ENCODE assay signal across 17 cellular contexts in the genomic region with DNA sequence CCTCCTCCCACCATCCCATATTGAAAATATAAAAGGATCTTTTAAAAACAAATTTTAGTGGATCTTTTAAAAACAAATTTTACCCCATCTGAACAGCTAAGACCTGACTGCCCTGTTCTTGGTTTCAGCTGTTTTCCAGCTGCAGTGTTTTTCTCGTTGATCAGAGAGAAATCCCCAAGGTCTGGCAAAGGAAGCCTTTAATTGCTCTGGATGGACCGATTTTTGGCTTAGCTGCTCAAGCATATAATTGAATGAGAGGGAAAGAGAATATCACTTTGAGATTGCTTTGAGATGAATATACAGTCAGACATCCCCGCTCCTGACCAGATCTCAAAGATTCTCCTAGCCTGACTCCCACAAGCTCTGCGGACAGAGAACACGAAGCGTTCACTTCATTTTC.
"Had no signal": no experiment of that assay in that cellular context is flagged by ENCODE, and none has a peak within 500 bp of the region (broad histone marks: within the 10 kb centered on the region; RNA-seq: fewer than 3 reads in every experiment).

No MANE protein-coding gene starts in this region.

- H3K4me3 ChIP-seq: adrenal gland, coronary artery, ovary, skin epidermis, testis had no signal

- DNase-seq: activated B cell treated with CpG ODN at 0.5 μM for 24 hours; activated CD4-positive, alpha-beta T cell treated with anti-CD3 and anti-CD28 coated beads, Interleukin-2, amount 10 ng/mL, durations not matched to agents 24 days and 14 days; activated CD8-positive, alpha-beta memory T cell treated with anti-CD3 and anti-CD28 coated beads for 24 hours; activated naive CD4-positive, alpha-beta T cell treated with anti-CD3 and anti-CD28 coated beads, Interleukin-2, amount 10 ng/mL, durations not matched to agents 7 days and 5 days; adrenal gland; caudate nucleus; effector CD8-positive, alpha-beta T cell; stimulated activated CD4-positive, alpha-beta T cell treated with anti-CD3 and anti-CD28 coated beads, Interleukin-4, amount 100 ng/mL, for 4 hours; stimulated activated naive CD8-positive, alpha-beta T cell treated with anti-CD3 and anti-CD28 coated beads, Interleukin-15, amount 100 ng/mL, for 72 hours; T-helper 17 cell; testis had no signal

- H3K4me3 Mint-ChIP-seq: activated B cell treated with CpG ODN at 0.5 μM for 24 hours; activated CD4-positive, alpha-beta T cell treated with anti-CD3 and anti-CD28 coated beads, Interleukin-2, amount 10 ng/mL, durations not matched to agents 24 days and 14 days; activated naive CD4-positive, alpha-beta T cell treated with anti-CD3 and anti-CD28 coated beads, Interleukin-2, amount 10 ng/mL, durations not matched to agents 7 days and 5 days; activated T-helper 17 cell treated with anti-CD3 and anti-CD28 coated beads, Interleukin-2, amount 50 U/mL, for 72 hours; stimulated activated naive CD8-positive, alpha-beta T cell treated with anti-CD3 and anti-CD28 coated beads, Interleukin-15, amount 100 ng/mL, for 72 hours; T-helper 17 cell had no signal

- H3K9me3 ChIP-seq: adrenal gland, ovary, testis had no signal

- H3K9me3 Mint-ChIP-seq: activated B cell treated with CpG ODN at 0.5 μM for 24 hours; activated CD4-positive, alpha-beta T cell treated with anti-CD3 and anti-CD28 coated beads, Interleukin-2, amount 10 ng/mL, durations not matched to agents 24 days and 14 days; activated naive CD4-positive, alpha-beta T cell treated with anti-CD3 and anti-CD28 coated beads, Interleukin-2, amount 10 ng/mL, durations not matched to agents 7 days and 5 days; activated T-helper 17 cell treated with anti-CD3 and anti-CD28 coated beads, Interleukin-2, amount 50 U/mL, for 72 hours; stimulated activated naive CD8-positive, alpha-beta T cell treated with anti-CD3 and anti-CD28 coated beads, Interleukin-15, amount 100 ng/mL, for 72 hours had no signal

- H3K27ac Mint-ChIP-seq: activated B cell treated with CpG ODN at 0.5 μM for 24 hours; activated CD4-positive, alpha-beta T cell treated with anti-CD3 and anti-CD28 coated beads, Interleukin-2, amount 10 ng/mL, durations not matched to agents 24 days and 14 days; activated naive CD4-positive, alpha-beta T cell treated with anti-CD3 and anti-CD28 coated beads, Interleukin-2, amount 10 ng/mL, durations not matched to agents 7 days and 5 days; activated T-helper 17 cell treated with anti-CD3 and anti-CD28 coated beads, Interleukin-2, amount 50 U/mL, for 72 hours; stimulated activated naive CD8-positive, alpha-beta T cell treated with anti-CD3 and anti-CD28 coated beads, Interleukin-15, amount 100 ng/mL, for 72 hours; T-helper 17 cell had no signal

- H3K27ac ChIP-seq: adrenal gland, epithelial cell of prostate, testis had no signal

- ATAC-seq: activated T-helper 17 cell treated with anti-CD3 and anti-CD28 coated beads, Interleukin-2, amount 50 U/mL, for 72 hours; left lobe of liver; stimulated activated naive CD8-positive, alpha-beta T cell treated with anti-CD3 and anti-CD28 coated beads, Interleukin-15, amount 100 ng/mL, for 72 hours; T-helper 17 cell had no signal

- H3K36me3 ChIP-seq: adrenal gland, ovary had no signal

- H3K27me3 ChIP-seq: adrenal gland, ovary, testis had no signal
